Comparison of ENCODE assay signal across 9 cellular contexts in the genomic region with DNA sequence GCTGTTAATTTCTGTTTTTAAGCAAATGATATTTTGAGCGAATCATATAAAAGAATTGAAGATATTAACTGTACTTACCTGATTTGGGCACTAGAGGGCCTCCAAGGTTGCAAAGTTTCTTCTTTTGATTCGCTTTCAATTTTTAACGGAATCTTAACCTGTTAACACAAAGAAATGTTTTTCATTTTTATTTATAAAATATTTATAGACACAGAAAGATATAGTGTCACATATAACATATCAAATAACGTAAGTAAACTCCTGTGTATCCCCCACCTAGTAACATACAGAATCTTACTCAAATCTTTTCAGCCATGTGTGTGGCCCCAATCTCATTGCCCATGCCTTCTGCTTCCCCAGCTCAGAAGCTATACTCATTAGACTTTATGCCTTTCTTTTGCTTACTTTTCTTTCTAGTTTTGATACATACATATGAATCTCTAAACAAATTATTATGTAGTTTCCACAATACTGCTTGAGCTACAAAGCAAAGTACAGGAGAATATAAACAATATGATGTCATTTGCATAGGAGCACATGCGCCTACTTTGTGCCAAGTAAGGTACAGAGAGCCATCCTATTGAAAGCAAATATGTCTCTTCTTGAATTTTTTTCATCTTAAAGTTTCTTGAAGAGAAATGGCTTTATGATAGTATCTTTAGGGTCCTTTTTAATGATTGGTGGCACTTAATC. TPM values are rescaled to one million over a fixed set of nuclear protein-coding genes. Genes with fewer than 3 reads are reported as not detected.
DNase-seq lines count a peak whose midpoint lies in the region; ATAC-seq and TF ChIP-seq lines count a peak whose summit lies in the region.
"Had no signal": no experiment of that assay in that cellular context is flagged by ENCODE, and none has a peak within 500 bp of the region (broad histone marks: within the 10 kb centered on the region; RNA-seq: fewer than 3 reads in every experiment).

No MANE protein-coding gene starts in this region.

- TF ChIP-seq CTCF in brain (conservative IDR thresholded peaks at IDR 0.05), result peak; percentile 87 to 89
- peak; percentile 31 for TF ChIP-seq CTCF in lung (IDR thresholded peaks at IDR 0.05; ENCODE audit: control extremely low read depth, extremely low read depth)

- no peaks in the 10 kb centered on the region for H3K9me3 ChIP-seq in lung (ENCODE audit: control insufficient read depth in 2 of 2, insufficient read depth in 1 of 2, low read length in 1 of 2)

- 22 to 24% methylated on average over 5 of the region's 5 CpGs for WGBS in lung, 2 donors

- no peak overlapping the region for H3K27ac Mint-ChIP-seq in brain

- peaks cover 9% of the 10 kb centered on the region for H3K4me1 Mint-ChIP-seq in brain

- peak overlapping the region in 4 of 5 experiments; percentile 24 to 74 (median 44) for H3K4me3 Mint-ChIP-seq in brain

- no peaks in the 10 kb centered on the region for H3K27me3 ChIP-seq in lung (ENCODE audit: control insufficient read depth, insufficient read depth)

- ATAC-seq in HG02678 (IDR thresholded peaks at IDR 0.05; ENCODE audit: unreplicated experiment) (peak; percentile 35), lung (ENCODE audit: insufficient read depth, low FRiP score) (no peak), HG02571 (IDR thresholded peaks at IDR 0.05; ENCODE audit: unreplicated experiment) (no peak)

- H3K27ac ChIP-seq in lung (ENCODE audit: low read depth in 1 of 2, low read length in 1 of 2), result no peak overlapping the region

- no peaks in the 10 kb centered on the region for H3K36me3 Mint-ChIP-seq in brain

- H3K4me1 ChIP-seq in lung (ENCODE audit: control insufficient read depth in 2 of 2, insufficient read depth in 2 of 2, low read length in 2 of 2), result no peaks in the 10 kb centered on the region

- no peaks in the 10 kb centered on the region for H3K27me3 Mint-ChIP-seq in brain

- H3K9me3 Mint-ChIP-seq in brain, result peaks cover 0 to 3% (median 0%) of the 10 kb centered on the region in 5 experiments

- H3K4me3 ChIP-seq in lung, result no peak overlapping the region

- peak; percentile 45 for DNase-seq in stimulated activated CD4-positive, alpha-beta T cell treated with anti-CD3 and anti-CD28 coated beads, Interleukin-4, amount 100 ng/mL, for 24 hours
- no peak for DNase-seq in stimulated activated CD4-positive, alpha-beta T cell treated with anti-CD3 and anti-CD28 coated beads, Interleukin-12 subunit alpha, Interleukin-12 subunit beta, amount 100 ng/mL, for 4 hours
- DNase-seq in NCI-H774 (lab: John Stamatoyannopoulos, UW) (peak; percentile 19), lung (ENCODE audit: low spot score) (no peak), COLO668 (lab: John Stamatoyannopoulos, UW; ENCODE audit: unreplicated experiment) (no peak)

- H3K36me3 ChIP-seq in lung (ENCODE audit: control insufficient read depth in 2 of 2, insufficient read depth in 2 of 2, low read length in 2 of 2), result no peaks in the 10 kb centered on the region

RNA-seq across cellular contexts. Expression of gene ZPBP, which starts 49.5 kb away (rescaled TPM):
- polyA plus RNA-seq in brain (ENCODE audit: insufficient read depth, low read depth, low replicate concordance) (not detected), lung (under 1 TPM in 1 of 2 donors, not detected in 1; 0.03 TPM)
- under 1 TPM; 0.25 to 0.85 TPM for total RNA-seq in lung
- total RNA-seq: HT1080 had no signal

Comparison
In these comparisons a context has a peak if more than half of its experiments do, and no peak if none do; other contexts are left out.
1. DNase-seq: peak in stimulated activated CD4-positive, alpha-beta T cell treated with anti-CD3 and anti-CD28 coated beads, Interleukin-4, amount 100 ng/mL, for 24 hours (single experiment) and NCI-H774 (single experiment); none in stimulated activated CD4-positive, alpha-beta T cell treated with anti-CD3 and anti-CD28 coated beads, Interleukin-12 subunit alpha, Interleukin-12 subunit beta, amount 100 ng/mL, for 4 hours (single experiment), lung (single experiment) and COLO668 (single experiment).